ENCODE assay signal across 3 cellular contexts in genomic region chr10:72049969-72050781, GRCh38.
TF ChIP-seq lines count a peak whose summit lies in the region.

No MANE protein-coding gene starts in this region.

TF ChIP-seq in SK-N-SH, 30 proteins besides CTCF, POLR2A, EP300 and RAD21 (continued from another document):
- TF ChIP-seq ZBTB33 (IDR thresholded peaks at IDR 0.05; ENCODE audit: borderline replicate concordance, low read depth) = no peak

TF ChIP-seq in SK-N-SH treated with all-trans-retinoic acid at 6 μM for 48 hours, 23 proteins besides CTCF, POLR2A, EP300 and RAD21 (continued from another document):
- TF ChIP-seq ISL1 (CRISPR knock-in tag; IDR thresholded peaks at IDR 0.05) = no peak
- no peak for TF ChIP-seq PPARA (CRISPR knock-in tag; IDR thresholded peaks at IDR 0.05; ENCODE audit: borderline replicate concordance)
- TF ChIP-seq ZNF70 (CRISPR knock-in tag; IDR thresholded peaks at IDR 0.05) = no peak

TF ChIP-seq in WTC11, 78 proteins besides CTCF, POLR2A, EP300 and RAD21 (continued from another document):
- TF ChIP-seq PREB (CRISPR knock-in tag; IDR thresholded peaks at IDR 0.05; ENCODE audit: borderline replicate concordance) = no peak
- no peak for TF ChIP-seq SP1 (CRISPR knock-in tag; conservative IDR thresholded peaks at IDR 0.05)
- TF ChIP-seq USF2 (CRISPR knock-in tag; IDR thresholded peaks at IDR 0.05) = peak; percentile 72
- TF ChIP-seq ATF6 (CRISPR knock-in tag; IDR thresholded peaks at IDR 0.05) = no peak
- TF ChIP-seq USF1 (CRISPR knock-in tag; IDR thresholded peaks at IDR 0.05) = no peak; the same call in 1 of the 2 replicates
- TF ChIP-seq ZBTB43 (CRISPR knock-in tag; IDR thresholded peaks at IDR 0.05) = no peak
- no peak for TF ChIP-seq CREM (CRISPR knock-in tag; IDR thresholded peaks at IDR 0.05)
- TF ChIP-seq STAT6 (CRISPR knock-in tag; conservative IDR thresholded peaks at IDR 0.05; ENCODE audit: low read depth) = no peak
- TF ChIP-seq ZNF317 (CRISPR knock-in tag; IDR thresholded peaks at IDR 0.05; ENCODE audit: borderline replicate concordance, low read depth) = no peak
- TF ChIP-seq ZNF232 (CRISPR knock-in tag; IDR thresholded peaks at IDR 0.05) = no peak
- no peak for TF ChIP-seq FOXP1 (CRISPR knock-in tag; IDR thresholded peaks at IDR 0.05; ENCODE audit: borderline replicate concordance)
- TF ChIP-seq ZNF512 (CRISPR knock-in tag; IDR thresholded peaks at IDR 0.05; ENCODE audit: borderline replicate concordance) = no peak
